In the genomic region with DNA sequence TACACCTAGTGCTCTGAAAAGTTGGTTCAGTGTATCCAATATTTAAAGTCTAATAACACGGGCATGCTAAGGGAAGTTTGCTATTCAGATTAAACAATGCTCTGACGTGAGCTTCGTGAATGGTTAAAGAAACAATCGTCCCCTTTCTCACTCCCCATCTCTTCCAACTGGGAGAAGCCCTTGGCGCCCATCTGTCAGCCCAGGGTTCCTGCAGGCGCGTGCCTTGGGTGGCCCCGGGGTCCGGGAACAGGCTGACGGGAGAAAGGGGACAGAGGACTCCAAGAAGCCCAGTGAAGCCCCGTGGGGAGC, we compare ENCODE assay signal across 8 cellular contexts. TPM values are rescaled to one million over a fixed set of nuclear protein-coding genes. Genes with fewer than 3 reads are reported as not detected.
DNase-seq lines count a peak whose midpoint lies in the region; ATAC-seq lines count a peak whose summit lies in the region.

No MANE protein-coding gene starts in this region.

- peak overlapping the region; percentile 70 for H3K27ac Mint-ChIP-seq in T-helper 2 cell treated with Interferon-gamma antibody and Interleukin-4, amounts not matched to agents 5 μg/mL and 100 μg/mL, for 36 hours
- peak overlapping the region; percentile 60 for H3K27ac Mint-ChIP-seq in activated T-helper 1 cell treated with anti-CD3 and anti-CD28 coated beads, Interleukin-12 subunit alpha, Interleukin-12 subunit beta, Interleukin-2, Interleukin-4 antibody, amounts not matched to agents 30 ng/mL and 10 ng/mL and 1 ng/mL, durations not matched to agents 14 hours and 24 hours and 36 hours
- H3K27ac Mint-ChIP-seq in immature natural killer cell: peak overlapping the region; percentile 59 to 93 (median 85)

- intact Hi-C loops in activated T-helper 1 cell treated with anti-CD3 and anti-CD28 coated beads, Interleukin-12 subunit alpha, Interleukin-12 subunit beta, Interleukin-2, Interleukin-4 antibody, amounts not matched to agents 30 ng/mL and 10 ng/mL and 1 ng/mL, durations not matched to agents 14 hours and 24 hours and 36 hours (cut with micrococcal nuclease): loop anchor here (2.0 to 5.0 kb wide), 2 partner anchors 79 to 706 kb away; a partner anchor contains a TSS

- H3K27ac ChIP-seq in substantia nigra (ENCODE audit: low read depth, low read length, poor library complexity, severe bottlenecking): peak overlapping the region; percentile 82

- H3K36me3 Mint-ChIP-seq in T-helper 2 cell treated with Interferon-gamma antibody and Interleukin-4, amounts not matched to agents 5 μg/mL and 100 μg/mL, for 36 hours (ENCODE audit: low read depth): peaks cover 38% of the 10 kb centered on the region
- H3K36me3 Mint-ChIP-seq in activated T-helper 1 cell treated with anti-CD3 and anti-CD28 coated beads, Interleukin-12 subunit alpha, Interleukin-12 subunit beta, Interleukin-2, Interleukin-4 antibody, amounts not matched to agents 30 ng/mL and 10 ng/mL and 1 ng/mL, durations not matched to agents 14 hours and 24 hours and 36 hours (ENCODE audit: low read depth): peaks cover 26% of the 10 kb centered on the region
- H3K36me3 Mint-ChIP-seq in immature natural killer cell: peaks cover 0 to 6% (median 5%) of the 10 kb centered on the region in 3 donors

- H3K9me3 Mint-ChIP-seq in T-helper 2 cell treated with Interferon-gamma antibody and Interleukin-4, amounts not matched to agents 5 μg/mL and 100 μg/mL, for 36 hours: peaks cover 3% of the 10 kb centered on the region
- no peaks in the 10 kb centered on the region for H3K9me3 Mint-ChIP-seq in activated T-helper 1 cell treated with anti-CD3 and anti-CD28 coated beads, Interleukin-12 subunit alpha, Interleukin-12 subunit beta, Interleukin-2, Interleukin-4 antibody, amounts not matched to agents 30 ng/mL and 10 ng/mL and 1 ng/mL, durations not matched to agents 14 hours and 24 hours and 36 hours
- H3K9me3 Mint-ChIP-seq in immature natural killer cell: no peaks in the 10 kb centered on the region

- H3K4me3 Mint-ChIP-seq in T-helper 2 cell treated with Interferon-gamma antibody and Interleukin-4, amounts not matched to agents 5 μg/mL and 100 μg/mL, for 36 hours: peak overlapping the region; percentile 93
- H3K4me3 Mint-ChIP-seq in activated T-helper 1 cell treated with anti-CD3 and anti-CD28 coated beads, Interleukin-12 subunit alpha, Interleukin-12 subunit beta, Interleukin-2, Interleukin-4 antibody, amounts not matched to agents 30 ng/mL and 10 ng/mL and 1 ng/mL, durations not matched to agents 14 hours and 24 hours and 36 hours: peak overlapping the region; percentile 90
- peak overlapping the region; percentile 73 to 82 (median 77) for H3K4me3 Mint-ChIP-seq in immature natural killer cell

- ATAC-seq in HG03571 (IDR thresholded peaks at IDR 0.05; ENCODE audit: unreplicated experiment): no peak
- no peak for ATAC-seq in GM18907 (IDR thresholded peaks at IDR 0.05; ENCODE audit: unreplicated experiment)

- H3K27me3 Mint-ChIP-seq in T-helper 2 cell treated with Interferon-gamma antibody and Interleukin-4, amounts not matched to agents 5 μg/mL and 100 μg/mL, for 36 hours (ENCODE audit: low read depth): no peaks in the 10 kb centered on the region
- H3K27me3 Mint-ChIP-seq in activated T-helper 1 cell treated with anti-CD3 and anti-CD28 coated beads, Interleukin-12 subunit alpha, Interleukin-12 subunit beta, Interleukin-2, Interleukin-4 antibody, amounts not matched to agents 30 ng/mL and 10 ng/mL and 1 ng/mL, durations not matched to agents 14 hours and 24 hours and 36 hours (ENCODE audit: insufficient read depth): peaks cover 1% of the 10 kb centered on the region
- H3K27me3 Mint-ChIP-seq in immature natural killer cell (ENCODE audit: low read depth in 3 of 3): peaks cover 4 to 13% (median 8%) of the 10 kb centered on the region in 3 donors

- peaks cover 48% of the 10 kb centered on the region for H3K4me1 Mint-ChIP-seq in T-helper 2 cell treated with Interferon-gamma antibody and Interleukin-4, amounts not matched to agents 5 μg/mL and 100 μg/mL, for 36 hours (ENCODE audit: low read depth)
- peaks cover 56% of the 10 kb centered on the region for H3K4me1 Mint-ChIP-seq in activated T-helper 1 cell treated with anti-CD3 and anti-CD28 coated beads, Interleukin-12 subunit alpha, Interleukin-12 subunit beta, Interleukin-2, Interleukin-4 antibody, amounts not matched to agents 30 ng/mL and 10 ng/mL and 1 ng/mL, durations not matched to agents 14 hours and 24 hours and 36 hours (ENCODE audit: low read depth)
- peaks cover 26 to 38% of the 10 kb centered on the region in 2 donors for H3K4me1 Mint-ChIP-seq in immature natural killer cell

- no peak for DNase-seq in T-helper 2 cell treated with Interferon-gamma antibody and Interleukin-4, amounts not matched to agents 5 μg/mL and 100 μg/mL, for 36 hours (ENCODE audit: low spot score)
- no peak for DNase-seq in T-helper 2 cell
- no peak for DNase-seq in activated T-helper 1 cell treated with anti-CD3 and anti-CD28 coated beads, Interleukin-12 subunit alpha, Interleukin-12 subunit beta, Interleukin-2, Interleukin-4 antibody, amounts not matched to agents 30 ng/mL and 10 ng/mL and 1 ng/mL, durations not matched to agents 14 hours and 24 hours and 36 hours (ENCODE audit: low spot score)
- DNase-seq in immature natural killer cell: no peak
- peak in 3 of 49 donors; percentile 43 to 64 (median 58) for DNase-seq in substantia nigra (lab: John Stamatoyannopoulos, UW)
- DNase-seq in NOMO-1 treated with DMSO at 0.1 percent for 48 hours (lab: John Stamatoyannopoulos, UW; ENCODE audit: unreplicated experiment): no peak

RNA-seq across cellular contexts. Expression of a gene that starts 0.4 kb away (rescaled TPM):
- total RNA-seq in activated T-helper 1 cell treated with anti-CD3 and anti-CD28 coated beads, Interleukin-12 subunit alpha, Interleukin-12 subunit beta, Interleukin-2, Interleukin-4 antibody, amounts not matched to agents 30 ng/mL and 10 ng/mL and 1 ng/mL, durations not matched to agents 14 hours and 24 hours and 36 hours: 37.5 and 38.3 TPM in 2 replicates
- polyA plus RNA-seq in immature natural killer cell: 10 to 100 TPM; 28.7 to 35.6 (median 30.8) TPM

RNA-seq across cellular contexts. Expression of a gene that starts 9.3 kb away (rescaled TPM):
- 66.3 and 67.5 TPM in 2 replicates for total RNA-seq in activated T-helper 1 cell treated with anti-CD3 and anti-CD28 coated beads, Interleukin-12 subunit alpha, Interleukin-12 subunit beta, Interleukin-2, Interleukin-4 antibody, amounts not matched to agents 30 ng/mL and 10 ng/mL and 1 ng/mL, durations not matched to agents 14 hours and 24 hours and 36 hours
- polyA plus RNA-seq in immature natural killer cell: 100 to 1,000 TPM; 118 to 124 (median 123) TPM

RNA-seq across cellular contexts. Expression of a gene that starts 19.1 kb away (rescaled TPM):
- total RNA-seq in activated T-helper 1 cell treated with anti-CD3 and anti-CD28 coated beads, Interleukin-12 subunit alpha, Interleukin-12 subunit beta, Interleukin-2, Interleukin-4 antibody, amounts not matched to agents 30 ng/mL and 10 ng/mL and 1 ng/mL, durations not matched to agents 14 hours and 24 hours and 36 hours: 76.9 and 79.7 TPM in 2 replicates
- polyA plus RNA-seq in immature natural killer cell: 10 to 100 TPM in 1 of 3 donors, 1 to 10 TPM in 2; 6.9 to 15.9 (median 7.4) TPM
